ENCODE assay signal across 35 cellular contexts in the genomic region with DNA sequence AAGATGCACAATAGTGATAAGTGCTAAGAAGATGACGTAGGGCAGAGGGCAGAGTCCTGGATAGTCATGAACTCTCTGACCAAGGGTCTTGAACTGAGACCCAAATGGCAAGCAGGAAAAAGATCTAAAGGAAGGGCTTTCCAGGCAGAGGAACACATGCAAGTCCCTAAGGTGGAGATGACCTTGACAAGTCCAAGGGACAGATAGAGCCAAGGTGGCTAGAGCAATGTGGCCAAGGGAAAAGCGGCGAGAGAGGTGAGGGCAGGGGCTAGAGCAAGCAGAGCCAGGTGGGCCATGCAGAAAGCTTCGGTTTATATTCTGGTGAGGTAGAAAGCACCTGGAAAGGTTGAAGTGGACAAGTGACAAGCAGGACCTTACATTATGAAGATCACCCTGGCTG.
DNase-seq lines count a peak whose midpoint lies in the region; ATAC-seq, FAIRE-seq and TF ChIP-seq lines count a peak whose summit lies in the region.
"Had no signal": no experiment of that assay in that cellular context is flagged by ENCODE, and none has a peak within 500 bp of the region (broad histone marks: within the 10 kb centered on the region; RNA-seq: fewer than 3 reads in every experiment).

No MANE protein-coding gene starts in this region.

- H3K4me3 Mint-ChIP-seq in activated naive CD8-positive, alpha-beta T cell treated with anti-CD3 and anti-CD28 coated beads for 36 hours, result no peak overlapping the region
- H3K4me3 Mint-ChIP-seq in activated naive CD8-positive, alpha-beta T cell treated with anti-CD3 and anti-CD28 coated beads, Interleukin-2, amount 50 U/mL, for 24 hours, result no peak overlapping the region
- H3K4me3 Mint-ChIP-seq: B cell; CD14-positive monocyte; CD4-positive, alpha-beta memory T cell; CD4-positive, alpha-beta T cell; CD4-positive, CD25-positive, alpha-beta regulatory T cell; CD8-positive, alpha-beta memory T cell; CD8-positive, alpha-beta T cell had no signal

- no peak overlapping the region for H3K27ac ChIP-seq in K562 (ENCODE audit: extremely low read depth, low read depth, low read length)
- H3K27ac ChIP-seq in esophagus muscularis mucosa (replicated peaks in 1 of 4), result no peak overlapping the region
- H3K27ac ChIP-seq: 22Rv1; A549; BLaER1; BLaER1 treated with 17β-estradiol and CSF1 and Interleukin-3, amounts not matched to agents 10 nM and 100 nM; C4-2B had no signal

- no peaks in the 10 kb centered on the region for H4K20me1 ChIP-seq in K562 (replicated peaks; ENCODE audit: control insufficient read depth, insufficient read depth, low read length)
- H4K20me1 ChIP-seq: BLaER1; BLaER1 treated with 17β-estradiol and CSF1 and Interleukin-3, amounts not matched to agents 10 nM and 100 nM had no signal

- 14% methylated on average over 4 of the region's 4 CpGs for WGBS in K562 (ENCODE audit: insufficient coverage, low coverage, missing lambda C conversion rate)
- 93% methylated on average over 4 of the region's 4 CpGs for WGBS in esophagus muscularis mucosa

- no peaks in the 10 kb centered on the region for H3K79me2 ChIP-seq in K562 (ENCODE audit: control insufficient read depth, insufficient read depth, low read length)

- TF ChIP-seq EP300 in K562 (IDR thresholded peaks at IDR 0.05; ENCODE audit: low read length), result no peak
- no peak for TF ChIP-seq EP300 in esophagus muscularis mucosa (IDR thresholded peaks at IDR 0.05)

- peaks cover 4% of the 10 kb centered on the region for H3K36me3 Mint-ChIP-seq in activated naive CD8-positive, alpha-beta T cell treated with anti-CD3 and anti-CD28 coated beads for 36 hours
- no peaks in the 10 kb centered on the region for H3K36me3 Mint-ChIP-seq in activated naive CD8-positive, alpha-beta T cell treated with anti-CD3 and anti-CD28 coated beads, Interleukin-2, amount 50 U/mL, for 24 hours (ENCODE audit: low read depth)
- H3K36me3 Mint-ChIP-seq: CD14-positive monocyte; CD4-positive, alpha-beta memory T cell had no signal

- no peaks in the 10 kb centered on the region for H3K4me1 Mint-ChIP-seq in activated naive CD8-positive, alpha-beta T cell treated with anti-CD3 and anti-CD28 coated beads for 36 hours
- no peaks in the 10 kb centered on the region for H3K4me1 Mint-ChIP-seq in activated naive CD8-positive, alpha-beta T cell treated with anti-CD3 and anti-CD28 coated beads, Interleukin-2, amount 50 U/mL, for 24 hours
- H3K4me1 Mint-ChIP-seq: B cell; CD4-positive, alpha-beta memory T cell; CD4-positive, CD25-positive, alpha-beta regulatory T cell; CD8-positive, alpha-beta memory T cell had no signal

- no peak overlapping the region for H3K4me2 ChIP-seq in K562 (ENCODE audit: insufficient read depth, low read length)
- H3K4me2 ChIP-seq: A549; BLaER1; BLaER1 treated with 17β-estradiol and CSF1 and Interleukin-3, amounts not matched to agents 10 nM and 100 nM had no signal

- H3K27me3 Mint-ChIP-seq in activated naive CD8-positive, alpha-beta T cell treated with anti-CD3 and anti-CD28 coated beads for 36 hours, result no peaks in the 10 kb centered on the region
- H3K27me3 Mint-ChIP-seq in activated naive CD8-positive, alpha-beta T cell treated with anti-CD3 and anti-CD28 coated beads, Interleukin-2, amount 50 U/mL, for 24 hours, result no peaks in the 10 kb centered on the region
- H3K27me3 Mint-ChIP-seq: B cell; CD4-positive, alpha-beta memory T cell; CD4-positive, alpha-beta T cell; CD4-positive, CD25-positive, alpha-beta regulatory T cell; CD8-positive, alpha-beta memory T cell had no signal

- no peak for TF ChIP-seq RAD21 in K562 (CRISPR knock-in tag; conservative IDR thresholded peaks at IDR 0.05 in 1 of 2, IDR thresholded peaks at IDR 0.05 in 1 of 2)

- no peaks in the 10 kb centered on the region for H3K9me1 ChIP-seq in K562 (ENCODE audit: control insufficient read depth, insufficient read depth, low read length)

- H3K36me3 ChIP-seq in K562 (ENCODE audit: control insufficient read depth, insufficient read depth, low read length) (no peaks in the 10 kb centered on the region), esophagus muscularis mucosa (no peaks in the 10 kb centered on the region)
- H3K36me3 ChIP-seq: BE2C; BLaER1; BLaER1 treated with 17β-estradiol and CSF1 and Interleukin-3, amounts not matched to agents 10 nM and 100 nM had no signal

- CTCF ChIA-PET in K562 (lab: Yijun Ruan, JAX; ENCODE audit: low intra/inter-chr PET ratio), result no interaction called here

- in situ Hi-C loops in K562 (cut with MboI), result no loop called here

- no peaks in the 10 kb centered on the region for H3K9me3 ChIP-seq in K562 (replicated peaks; ENCODE audit: control insufficient read depth, insufficient read depth, low read depth, low read length)
- no peaks in the 10 kb centered on the region for H3K9me3 ChIP-seq in esophagus muscularis mucosa
- H3K9me3 ChIP-seq: A549, BE2C, Caco-2 had no signal

- H3K4me1 ChIP-seq in K562 (replicated peaks in 1 of 2; ENCODE audit: control insufficient read depth in 2 of 2, insufficient read depth in 2 of 2, low read length in 2 of 2) (no peaks in the 10 kb centered on the region), esophagus muscularis mucosa (peaks cover 0 to 4% (median 0%) of the 10 kb centered on the region in 4 donors)
- H3K4me1 ChIP-seq: A549; BE2C; BLaER1; BLaER1 treated with 17β-estradiol and CSF1 and Interleukin-3, amounts not matched to agents 10 nM and 100 nM; Caco-2 had no signal

- ATAC-seq in activated naive CD8-positive, alpha-beta T cell treated with anti-CD3 and anti-CD28 coated beads, Interleukin-2, amount 50 U/mL, for 24 hours, result no peak
- ATAC-seq in K562, result no peak
- no peak for ATAC-seq in GM18502 (IDR thresholded peaks at IDR 0.05; ENCODE audit: poor library complexity, unreplicated experiment)
- ATAC-seq: A549; CD8-positive, alpha-beta T cell had no signal

- TF ChIP-seq POLR2A in K562 (conservative IDR thresholded peaks at IDR 0.05), result no peak
- TF ChIP-seq POLR2A in esophagus muscularis mucosa (IDR thresholded peaks at IDR 0.05; ENCODE audit: low read depth), result no peak

- no peak for FAIRE-seq in K562 (lab: Jason Lieb, UNC)
- FAIRE-seq: A204.1, A549, D721Med had no signal

- H3K27me3 ChIP-seq in K562 (ENCODE audit: control insufficient read depth in 2 of 2, insufficient read depth in 2 of 2, low read length in 2 of 2) (peaks cover 3 to 24% of the 10 kb centered on the region in 2 experiments; a peak in 2 of 5 replicates), esophagus muscularis mucosa (no peaks in the 10 kb centered on the region)
- H3K27me3 ChIP-seq: BE2C; BLaER1; BLaER1 treated with 17β-estradiol and CSF1 and Interleukin-3, amounts not matched to agents 10 nM and 100 nM had no signal

- peak overlapping the region; percentile 59 for H3K27ac Mint-ChIP-seq in activated naive CD8-positive, alpha-beta T cell treated with anti-CD3 and anti-CD28 coated beads for 36 hours
- no peak overlapping the region for H3K27ac Mint-ChIP-seq in activated naive CD8-positive, alpha-beta T cell treated with anti-CD3 and anti-CD28 coated beads, Interleukin-2, amount 50 U/mL, for 24 hours
- H3K27ac Mint-ChIP-seq: B cell; CD14-positive monocyte; CD4-positive, alpha-beta memory T cell; CD4-positive, alpha-beta T cell; CD4-positive, CD25-positive, alpha-beta regulatory T cell; CD8-positive, alpha-beta T cell had no signal

- TF ChIP-seq CTCF in K562 (IDR thresholded peaks at IDR 0.05 in 2 of 3, conservative IDR thresholded peaks at IDR 0.05 in 1 of 3; ENCODE audit: insufficient read depth in 2 of 3, low read depth in 1 of 3, low read length in 3 of 3) (no peak), esophagus muscularis mucosa (IDR thresholded peaks at IDR 0.05) (no peak), GM10266 (IDR thresholded peaks at IDR 0.05; ENCODE audit: control insufficient read depth, insufficient read depth, low read depth, missing control alignments) (no peak)

- H3K9me3 Mint-ChIP-seq in activated naive CD8-positive, alpha-beta T cell treated with anti-CD3 and anti-CD28 coated beads for 36 hours, result peaks cover 3% of the 10 kb centered on the region
- peaks cover 5% of the 10 kb centered on the region for H3K9me3 Mint-ChIP-seq in activated naive CD8-positive, alpha-beta T cell treated with anti-CD3 and anti-CD28 coated beads, Interleukin-2, amount 50 U/mL, for 24 hours
- H3K9me3 Mint-ChIP-seq: CD4-positive, alpha-beta T cell; CD8-positive, alpha-beta memory T cell had no signal

- no TSS peak for BruUV-seq in K562 (replicated peaks; lab: Mats Ljungman, UMichigan)

- intact Hi-C loops in K562 (cut with micrococcal nuclease), result no loop called here
- intact Hi-C loops in esophagus muscularis mucosa (cut with DNase I), result no loop called here

- DNase-seq in activated naive CD8-positive, alpha-beta T cell treated with anti-CD3 and anti-CD28 coated beads for 36 hours, result no peak
- no peak for DNase-seq in activated naive CD8-positive, alpha-beta T cell treated with anti-CD3 and anti-CD28 coated beads, Interleukin-2, amount 50 U/mL, for 24 hours
- DNase-seq in K562 (ENCODE audit: extremely low read depth in 1 of 4, low spot score in 3 of 4), result no peak
- peak; percentile 79 for DNase-seq in esophagus muscularis mucosa (ENCODE audit: extremely low spot score)
- DNase-seq in GM10266 (ENCODE audit: extremely low spot score), result no peak
- DNase-seq: 8988T; ACHN; AML-193; BE2C; C1 segment of cervical spinal cord; Caco-2; Calu3; CD4-positive, alpha-beta memory T cell; CD4-positive, alpha-beta T cell; CD4-positive, CD25-positive, alpha-beta regulatory T cell; CD8-positive, alpha-beta memory T cell; CD8-positive, alpha-beta T cell; COR-L47; DMS 273 treated with DMSO at 0.1 percent for 48 hours; DMS153; DMS53; DMS79; DMS79 treated with DMSO at 0.1 percent for 48 hours; DND-41; EL had no signal

- H3K9ac ChIP-seq in K562 (ENCODE audit: insufficient read depth in 1 of 2, low read depth in 2 of 2, low read length in 2 of 2), result no peak overlapping the region
- H3K9ac ChIP-seq: BLaER1; BLaER1 treated with 17β-estradiol and CSF1 and Interleukin-3, amounts not matched to agents 10 nM and 100 nM had no signal

- POLR2A ChIA-PET in K562 (lab: Yijun Ruan, JAX), result interaction anchor here (1.3 kb wide), 1 partner anchor 14 kb away, joined by 3 read pairs; no protein-coding TSS in a partner anchor

- no peak overlapping the region for H2AFZ ChIP-seq in K562 (ENCODE audit: low read depth, low read length)

- H3K4me3 ChIP-seq in K562, result no peak overlapping the region
- no peak overlapping the region for H3K4me3 ChIP-seq in esophagus muscularis mucosa
- H3K4me3 ChIP-seq: A549; BLaER1; BLaER1 treated with 17β-estradiol and CSF1 and Interleukin-3, amounts not matched to agents 10 nM and 100 nM had no signal

TF ChIP-seq in K562, 482 proteins besides CTCF, POLR2A, EP300 and RAD21:
- TF ChIP-seq ATF1 (CRISPR knock-in tag; IDR thresholded peaks at IDR 0.05) (no peak), ATF1 (tag; IDR thresholded peaks at IDR 0.05) (0 out of 2 replicates have a peak, but pooled peaks have one; percentile 10), PHF20 (IDR thresholded peaks at IDR 0.05; ENCODE audit: partially characterized antibody) (no peak)
